26 cellular contexts compared by ENCODE assay signal in the genomic region with DNA sequence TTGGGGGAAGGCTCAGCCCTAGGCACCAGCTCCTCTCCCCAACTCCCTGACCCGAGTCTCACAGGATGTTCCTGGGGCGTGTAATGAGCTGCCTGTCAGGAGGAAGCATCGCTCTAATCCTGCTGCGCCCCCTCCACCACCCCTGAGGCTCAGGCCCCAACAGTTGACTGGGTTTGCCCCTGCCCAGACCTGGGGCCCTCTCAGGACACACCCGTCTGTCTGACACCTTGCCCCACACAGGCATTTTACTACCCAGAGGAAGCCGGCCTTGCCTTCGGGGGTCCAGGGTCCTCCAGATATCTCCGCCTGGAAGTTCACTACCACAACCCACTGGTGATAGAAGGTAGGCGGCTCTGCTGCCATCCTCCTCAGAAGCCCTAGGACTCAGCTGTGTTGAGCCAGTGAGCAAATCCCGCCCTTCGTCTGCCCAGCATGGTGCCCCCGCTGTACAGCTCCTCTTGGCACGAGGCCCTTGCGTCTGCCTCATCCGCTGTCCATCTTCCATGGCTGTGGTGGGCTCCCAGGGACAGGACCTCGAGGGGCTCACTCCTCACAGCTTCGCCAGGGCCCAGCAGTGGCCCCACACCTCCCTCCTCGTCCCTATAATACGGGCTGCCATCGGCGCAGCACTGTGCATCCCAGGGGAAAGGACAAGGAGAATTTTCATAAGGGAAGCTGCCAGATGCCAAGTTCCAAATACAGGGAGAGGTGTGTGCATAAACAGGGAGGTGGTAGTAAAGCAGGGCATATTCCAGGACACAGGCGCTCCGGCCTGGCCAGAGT. TPM values are rescaled to one million over a fixed set of nuclear protein-coding genes. Genes with fewer than 3 reads are reported as not detected.
"Had no signal": no experiment of that assay in that cellular context is flagged by ENCODE, and none has a peak within 500 bp of the region (broad histone marks: within the 10 kb centered on the region; RNA-seq: fewer than 3 reads in every experiment).

No MANE protein-coding gene starts in this region.

- H3K27me3 ChIP-seq: dorsolateral prefrontal cortex, pancreas, right lobe of liver, thyroid gland, uterus had no signal

- DNase-seq: cortex of kidney; dorsolateral prefrontal cortex; effector CD8-positive, alpha-beta T cell; gastrocnemius medialis; immature natural killer cell; left colon; mucosa of descending colon; nucleus accumbens; stimulated activated CD4-positive, alpha-beta T cell treated with anti-CD3 and anti-CD28 coated beads, Interleukin-4, amount 100 ng/mL, for 1 hour; stimulated activated CD8-positive, alpha-beta memory T cell treated with anti-CD3 and anti-CD28 coated beads, Interleukin-4, amount 100 ng/mL, for 48 hours; stimulated activated naive CD8-positive, alpha-beta T cell treated with anti-CD3 and anti-CD28 coated beads, Interleukin-15, Interleukin-2, amounts not matched to agents 100 U/mL and 50 U/mL, for 24 hours; thyroid gland; uterus had no signal

- H3K36me3 Mint-ChIP-seq: immature natural killer cell; naive thymus-derived CD8-positive, alpha-beta T cell; stimulated activated effector memory CD8-positive, alpha-beta T cell treated with anti-CD3 and anti-CD28 coated beads, Interleukin-12 subunit alpha, Interleukin-12 subunit beta, amount 100 ng/mL, for 72 hours; type B pancreatic cell had no signal

- H3K9me3 ChIP-seq: gastrocnemius medialis, mucosa of descending colon, pancreas, prostate gland, right lobe of liver, suprapubic skin, thyroid gland, uterus had no signal

- H3K4me1 ChIP-seq: gastrocnemius medialis, pancreas, prostate gland, right lobe of liver, suprapubic skin, thyroid gland, uterus had no signal

- H3K9me3 Mint-ChIP-seq: naive thymus-derived CD8-positive, alpha-beta T cell; neural crest cell; stimulated activated effector memory CD8-positive, alpha-beta T cell treated with anti-CD3 and anti-CD28 coated beads, Interleukin-12 subunit alpha, Interleukin-12 subunit beta, amount 100 ng/mL, for 72 hours; type B pancreatic cell had no signal

- H3K36me3 ChIP-seq: gastrocnemius medialis, pancreas, prostate gland, right lobe of liver, suprapubic skin, thyroid gland, uterus had no signal

- ATAC-seq: esophagus mucosa; gastrocnemius medialis; left colon; mucosa of descending colon; naive thymus-derived CD8-positive, alpha-beta T cell; pancreas; right lobe of liver; stimulated activated effector memory CD8-positive, alpha-beta T cell treated with anti-CD3 and anti-CD28 coated beads, Interleukin-12 subunit alpha, Interleukin-12 subunit beta, amount 100 ng/mL, for 72 hours; stimulated activated naive CD8-positive, alpha-beta T cell treated with anti-CD3 and anti-CD28 coated beads, Interleukin-15, Interleukin-2, amounts not matched to agents 100 U/mL and 50 U/mL, for 24 hours had no signal

- H3K4me3 Mint-ChIP-seq: immature natural killer cell; naive thymus-derived CD8-positive, alpha-beta T cell; neural crest cell; stimulated activated effector memory CD8-positive, alpha-beta T cell treated with anti-CD3 and anti-CD28 coated beads, Interleukin-12 subunit alpha, Interleukin-12 subunit beta, amount 100 ng/mL, for 72 hours; type B pancreatic cell had no signal

- H3K4me1 Mint-ChIP-seq: immature natural killer cell; neural crest cell; stimulated activated effector memory CD8-positive, alpha-beta T cell treated with anti-CD3 and anti-CD28 coated beads, Interleukin-12 subunit alpha, Interleukin-12 subunit beta, amount 100 ng/mL, for 72 hours had no signal

- H3K27ac ChIP-seq: gastrocnemius medialis, pancreas, prostate gland, right lobe of liver, suprapubic skin, thyroid gland, uterus had no signal

- H3K4me3 ChIP-seq: dorsolateral prefrontal cortex, gastrocnemius medialis, mucosa of descending colon, pancreas, prostate gland, right lobe of liver, suprapubic skin, thyroid gland, uterus had no signal

- H3K27ac Mint-ChIP-seq: immature natural killer cell; stimulated activated effector memory CD8-positive, alpha-beta T cell treated with anti-CD3 and anti-CD28 coated beads, Interleukin-12 subunit alpha, Interleukin-12 subunit beta, amount 100 ng/mL, for 72 hours; type B pancreatic cell had no signal

RNA-seq across cellular contexts. Expression of gene DBH, which starts 8.0 kb away (rescaled TPM):
- total RNA-seq: esophagus mucosa; fibroblast of lung; gastrocnemius medialis; left colon; mucosa of descending colon; naive thymus-derived CD8-positive, alpha-beta T cell; pancreas; prostate gland; renal cortical epithelial cell; suprapubic skin had no signal
- polyA plus RNA-seq: fibroblast of lung; immature natural killer cell; keratinocyte; naive thymus-derived CD8-positive, alpha-beta T cell had no signal

RNA-seq across cellular contexts. Expression of gene FAM163B, which starts 35.0 kb away (rescaled TPM):
- total RNA-seq: esophagus mucosa; fibroblast of lung; gastrocnemius medialis; lower leg skin; naive thymus-derived CD8-positive, alpha-beta T cell; neural crest cell; pancreas; renal cortical epithelial cell; suprapubic skin; thyroid gland; uterus had no signal
- polyA plus RNA-seq: fibroblast of lung; immature natural killer cell; keratinocyte; naive thymus-derived CD8-positive, alpha-beta T cell; pancreas had no signal
